8 cellular contexts compared by ENCODE assay signal in genomic region chr3:140972833-140973232, GRCh38. TPM values are rescaled to one million over a fixed set of nuclear protein-coding genes. Genes with fewer than 3 reads are reported as not detected.
DNase-seq lines count a peak whose midpoint lies in the region; ATAC-seq, FAIRE-seq and TF ChIP-seq lines count a peak whose summit lies in the region.

No MANE protein-coding gene starts in this region.

- H3K4me1 Mint-ChIP-seq in stimulated activated naive CD8-positive, alpha-beta T cell treated with anti-CD3 and anti-CD28 coated beads, Interleukin-15, amount 100 ng/mL, for 72 hours = peaks cover 5% of the 10 kb centered on the region

- H3K27me3 ChIP-seq in OCI-LY1 (ENCODE audit: insufficient read depth, low read length) (no peaks in the 10 kb centered on the region), gastroesophageal sphincter (no peaks in the 10 kb centered on the region)
- no peaks in the 10 kb centered on the region for H3K27me3 ChIP-seq in effector memory CD4-positive, alpha-beta T cell (replicated peaks; ENCODE audit: control insufficient read depth, insufficient read depth, low read length, poor library complexity, severe bottlenecking)

- no peak overlapping the region for H3K27ac ChIP-seq in OCI-LY1 (ENCODE audit: low read depth, low read length, poor library complexity, severe bottlenecking)
- no peak overlapping the region for H3K27ac ChIP-seq in kidney (ENCODE audit: low read depth in 2 of 2, low read length in 2 of 2)
- no peak overlapping the region for H3K27ac ChIP-seq in effector memory CD4-positive, alpha-beta T cell (ENCODE audit: insufficient read depth, low read length, poor library complexity, severe bottlenecking)
- no peak overlapping the region for H3K27ac ChIP-seq in gastroesophageal sphincter

- H3K9me2 ChIP-seq in OCI-LY1 (ENCODE audit: low read depth, low read length) = no peaks in the 10 kb centered on the region

- H2AFZ ChIP-seq in OCI-LY1 (ENCODE audit: low read length) = no peak overlapping the region

- no peaks in the 10 kb centered on the region for H3K9me3 ChIP-seq in OCI-LY1 (ENCODE audit: low read length)
- H3K9me3 ChIP-seq in kidney (ENCODE audit: control insufficient read depth in 1 of 2, low read length in 2 of 2) = no peaks in the 10 kb centered on the region
- H3K9me3 ChIP-seq in effector memory CD4-positive, alpha-beta T cell (ENCODE audit: control insufficient read depth, low read length) = no peaks in the 10 kb centered on the region
- H3K9me3 ChIP-seq in gastroesophageal sphincter = no peaks in the 10 kb centered on the region

- H3K9me3 Mint-ChIP-seq in stimulated activated naive CD8-positive, alpha-beta T cell treated with anti-CD3 and anti-CD28 coated beads, Interleukin-15, amount 100 ng/mL, for 72 hours = no peaks in the 10 kb centered on the region

- H3K4me1 ChIP-seq in OCI-LY1 (ENCODE audit: insufficient read depth, low read length, severe bottlenecking) (no peaks in the 10 kb centered on the region), kidney (ENCODE audit: control insufficient read depth in 1 of 2, insufficient read depth in 1 of 2, low read depth in 1 of 2, low read length in 2 of 2) (no peaks in the 10 kb centered on the region), gastroesophageal sphincter (no peaks in the 10 kb centered on the region)
- no peaks in the 10 kb centered on the region for H3K4me1 ChIP-seq in effector memory CD4-positive, alpha-beta T cell (ENCODE audit: control insufficient read depth, insufficient read depth, low read length, poor library complexity, severe bottlenecking)

- no peaks in the 10 kb centered on the region for H3K79me2 ChIP-seq in OCI-LY1 (ENCODE audit: insufficient read depth, low read length)

- DNase-seq in stimulated activated naive CD8-positive, alpha-beta T cell treated with anti-CD3 and anti-CD28 coated beads, Interleukin-15, amount 100 ng/mL, for 72 hours = no peak
- DNase-seq in stimulated activated naive CD8-positive, alpha-beta T cell treated with anti-CD3 and anti-CD28 coated beads, Interleukin-15, Interleukin-2, amounts not matched to agents 100 U/mL and 50 U/mL, for 24 hours = no peak
- DNase-seq in fibroblast of peridontal ligament (ENCODE audit: extremely low read depth) = peak; percentile 35
- no peak for DNase-seq in kidney
- no peak for DNase-seq in effector memory CD4-positive, alpha-beta T cell

- H3K4me3 ChIP-seq in OCI-LY1 (ENCODE audit: low read depth, low read length, poor library complexity, severe bottlenecking) (no peak overlapping the region), kidney (ENCODE audit: low read length in 2 of 2) (no peak overlapping the region), gastroesophageal sphincter (no peak overlapping the region)
- no peak overlapping the region for H3K4me3 ChIP-seq in effector memory CD4-positive, alpha-beta T cell (ENCODE audit: insufficient read depth, low read depth, low read length, poor library complexity, severe bottlenecking)

- H3K27me3 Mint-ChIP-seq in stimulated activated naive CD8-positive, alpha-beta T cell treated with anti-CD3 and anti-CD28 coated beads, Interleukin-15, amount 100 ng/mL, for 72 hours = no peaks in the 10 kb centered on the region

- FAIRE-seq in kidney (lab: Jason Lieb, UNC) = no peak

- no peak for TF ChIP-seq EP300 in gastroesophageal sphincter (IDR thresholded peaks at IDR 0.05)

- no peak overlapping the region for H3K4me2 ChIP-seq in OCI-LY1 (ENCODE audit: low read length)

- H3K27ac Mint-ChIP-seq in stimulated activated naive CD8-positive, alpha-beta T cell treated with anti-CD3 and anti-CD28 coated beads, Interleukin-15, amount 100 ng/mL, for 72 hours = no peak overlapping the region

- peak; percentile 63 for TF ChIP-seq CTCF in OCI-LY1 (IDR thresholded peaks at IDR 0.05; ENCODE audit: low read length)
- no peak for TF ChIP-seq CTCF in kidney (IDR thresholded peaks at IDR 0.05; ENCODE audit: borderline replicate concordance, extremely low read depth, insufficient read depth)
- peak in 2 of 4 experiments; percentile 8 to 28 for TF ChIP-seq CTCF in gastroesophageal sphincter (IDR thresholded peaks at IDR 0.05)

- TF ChIP-seq POLR2A in gastroesophageal sphincter (IDR thresholded peaks at IDR 0.05) = no peak

- H3K4me3 Mint-ChIP-seq in stimulated activated naive CD8-positive, alpha-beta T cell treated with anti-CD3 and anti-CD28 coated beads, Interleukin-15, amount 100 ng/mL, for 72 hours = no peak overlapping the region

- H3K36me3 ChIP-seq in OCI-LY1 (ENCODE audit: insufficient read depth, low read length) (peaks cover 61% of the 10 kb centered on the region), kidney (ENCODE audit: control insufficient read depth in 1 of 2, insufficient read depth in 2 of 2, low read length in 2 of 2) (peaks cover 4 to 24% of the 10 kb centered on the region in 2 donors), gastroesophageal sphincter (peaks cover 0 to 46% of the 10 kb centered on the region in 2 donors)
- peaks cover 12% of the 10 kb centered on the region for H3K36me3 ChIP-seq in effector memory CD4-positive, alpha-beta T cell (ENCODE audit: control insufficient read depth, insufficient read depth, low read length)

- H3F3A ChIP-seq in OCI-LY1 (ENCODE audit: insufficient read depth, low read length) = peaks cover 3% of the 10 kb centered on the region; the same call in 1 of the 2 replicates

- intact Hi-C loops in kidney (cut with DNase I) = no loop called here

- peak; percentile 35 for ATAC-seq in stimulated activated naive CD8-positive, alpha-beta T cell treated with anti-CD3 and anti-CD28 coated beads, Interleukin-15, amount 100 ng/mL, for 72 hours
- ATAC-seq in stimulated activated naive CD8-positive, alpha-beta T cell treated with anti-CD3 and anti-CD28 coated beads, Interleukin-15, Interleukin-2, amounts not matched to agents 100 U/mL and 50 U/mL, for 24 hours = no peak
- ATAC-seq in GM21381 (IDR thresholded peaks at IDR 0.05; ENCODE audit: unreplicated experiment) (no peak), gastroesophageal sphincter (no peak)

- no peaks in the 10 kb centered on the region for H4K20me1 ChIP-seq in OCI-LY1 (ENCODE audit: insufficient read depth, low read length)

- H3K9ac ChIP-seq in OCI-LY1 (ENCODE audit: low read length) (no peak overlapping the region), kidney (ENCODE audit: low read length in 2 of 2) (no peak overlapping the region)

RNA-seq across cellular contexts. Expression of gene SLC25A36, which starts 31.2 kb away (rescaled TPM):
- total RNA-seq in kidney (78.1 TPM), gastroesophageal sphincter (10 to 100 TPM; 42.1 to 73.8 (median 62.3) TPM)
- polyA plus RNA-seq in kidney (ENCODE audit: insufficient read depth, low read depth, low replicate concordance) = 20.0 TPM
